In genomic region chrX:46953597-46953996, GRCh38 we compare ENCODE assay signal across 8 cellular contexts. TPM values are rescaled to one million over a fixed set of nuclear protein-coding genes. Genes with fewer than 3 reads are reported as not detected.
DNase-seq lines count a peak whose midpoint lies in the region; ATAC-seq lines count a peak whose summit lies in the region.

No MANE protein-coding gene starts in this region.

- ATAC-seq in HG02759 (IDR thresholded peaks at IDR 0.05; ENCODE audit: unreplicated experiment), result peak; percentile 28

- DNase-seq in SK-N-DZ (ENCODE audit: low spot score), result peak; percentile 39
- peak; percentile 7 to 35 for DNase-seq in lung microvascular endothelial cell (ENCODE audit: low read depth in 2 of 2)
- no peak for DNase-seq in NCI-H2107 (lab: John Stamatoyannopoulos, UW)
- DNase-seq in activated gamma-delta T cell treated with Interleukin-2 at 50 U/mL for 16 hours, result no peak
- no peak for DNase-seq in stimulated activated CD4-positive, alpha-beta T cell treated with anti-CD3 and anti-CD28 coated beads, Interleukin-2, amount 100 ng/mL, for 48 hours
- no peak for DNase-seq in stimulated activated naive CD4-positive, alpha-beta T cell (lab: John Stamatoyannopoulos, UW)

- peak overlapping the region; percentile 42 for H3K4me3 ChIP-seq in GM08714 (ENCODE audit: low read length)

RNA-seq across cellular contexts. Expression of gene JADE3, which starts 41.4 kb away (rescaled TPM):
- 6.9 and 9.3 TPM in 2 replicates for polyA plus RNA-seq in SK-N-DZ (2014; cell fraction: cytosol; rRNA removed)
- 7.2 and 8.8 TPM in 2 replicates for polyA plus RNA-seq in SK-N-DZ (2014; cell fraction: nucleus; rRNA removed)
- total RNA-seq in lung microvascular endothelial cell, result 7.1 and 8.9 TPM in 2 replicates

Comparison
In these comparisons a context has a peak if more than half of its experiments do, and no peak if none do; other contexts are left out.
1. DNase-seq: peak in SK-N-DZ (single experiment) and lung microvascular endothelial cell (2 of 2); none in NCI-H2107 (single experiment), activated gamma-delta T cell treated with Interleukin-2 at 50 U/mL for 16 hours (single experiment), stimulated activated CD4-positive, alpha-beta T cell treated with anti-CD3 and anti-CD28 coated beads, Interleukin-2, amount 100 ng/mL, for 48 hours (0 of 2) and stimulated activated naive CD4-positive, alpha-beta T cell (0 of 6).